ENCODE assay signal across 16 cellular contexts in the genomic region with DNA sequence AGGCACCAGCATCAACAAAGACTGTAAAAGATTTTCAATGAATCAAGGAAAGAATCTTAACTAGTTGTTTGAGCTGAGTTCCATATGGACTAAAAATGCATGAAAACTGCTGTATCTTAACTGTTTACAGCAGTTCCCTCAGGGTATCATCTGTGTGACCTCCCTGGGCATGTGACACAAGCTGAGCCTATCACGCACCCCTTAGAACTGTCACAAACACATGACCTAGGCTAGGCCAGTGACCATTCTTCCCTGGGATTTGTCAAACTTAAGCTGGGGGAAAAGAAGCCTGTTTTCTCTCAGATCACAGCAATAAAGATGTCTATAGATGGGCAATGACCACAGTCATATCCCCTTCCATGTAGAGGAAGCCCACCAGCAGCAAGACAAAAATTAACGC.
"Had no signal": no experiment of that assay in that cellular context is flagged by ENCODE, and none has a peak within 500 bp of the region (broad histone marks: within the 10 kb centered on the region; RNA-seq: fewer than 3 reads in every experiment).

No MANE protein-coding gene starts in this region.

- H3K27me3 ChIP-seq: foreskin keratinocyte, neural progenitor cell had no signal

- ATAC-seq: activated T-cell treated with anti-CD3 and anti-CD28 coated beads, Interleukin-2, amount 50 U/mL, for 72 hours; left cardiac atrium; lower lobe of right lung; stimulated activated effector memory CD8-positive, alpha-beta T cell treated with anti-CD3 and anti-CD28 coated beads, Interleukin-12 subunit alpha, Interleukin-12 subunit beta, amount 100 ng/mL, for 72 hours; T-helper 17 cell had no signal

- H3K36me3 ChIP-seq: lower lobe of right lung, neural progenitor cell, thoracic aorta had no signal

- DNase-seq: activated B cell treated with CpG ODN at 0.5 μM for 24 hours; activated CD4-positive, alpha-beta T cell treated with anti-CD3 and anti-CD28 coated beads, Interleukin-2, amount 10 ng/mL, durations not matched to agents 24 days and 14 days; activated CD8-positive, alpha-beta memory T cell treated with anti-CD3 and anti-CD28 coated beads, Interleukin-2, amount 50 U/mL, for 48 hours; activated naive CD8-positive, alpha-beta T cell treated with anti-CD3 and anti-CD28 coated beads for 36 hours; activated T-cell treated with anti-CD3 and anti-CD28 coated beads, Interleukin-2, amount 50 U/mL, for 72 hours; amygdala; central memory CD4-positive, alpha-beta T cell; foreskin keratinocyte; glutamatergic neuron; left cardiac atrium; lower lobe of right lung; T-helper 17 cell had no signal

- H3K4me1 ChIP-seq: lower lobe of right lung had no signal

- H3K9me3 ChIP-seq: lower lobe of right lung, thoracic aorta had no signal

- H3K9ac ChIP-seq: neural progenitor cell had no signal

- H3K27ac ChIP-seq: coronary artery, foreskin keratinocyte, lower lobe of right lung, neural progenitor cell, thoracic aorta had no signal

- H3K4me3 ChIP-seq: coronary artery, lower lobe of right lung, neural progenitor cell, thoracic aorta had no signal

- H3K4me2 ChIP-seq: neural progenitor cell had no signal

- H2AFZ ChIP-seq: neural progenitor cell had no signal
